Comparison of ENCODE assay signal across 33 cellular contexts in the genomic region with DNA sequence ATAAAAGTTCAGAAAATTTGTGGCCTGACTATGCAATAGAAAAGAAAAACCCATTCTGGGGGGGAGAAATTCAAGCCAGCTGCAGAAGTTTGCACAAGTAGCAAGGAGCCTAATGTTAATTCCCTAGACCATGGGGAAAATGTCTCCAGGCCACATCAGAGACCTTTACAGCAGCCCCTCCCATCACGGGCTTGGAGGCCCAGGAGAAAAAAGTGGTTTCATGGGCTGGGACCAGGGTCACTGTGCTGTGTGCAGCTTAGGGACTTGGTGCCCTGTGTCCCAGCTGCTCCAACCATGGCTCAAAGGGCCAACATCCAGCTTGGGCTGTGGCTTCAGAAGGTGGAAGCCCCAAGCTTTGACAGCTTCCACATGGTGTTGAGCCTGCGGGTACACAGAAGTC. TPM values are rescaled to one million over a fixed set of nuclear protein-coding genes. Genes with fewer than 3 reads are reported as not detected.
"Had no signal": no experiment of that assay in that cellular context is flagged by ENCODE, and none has a peak within 500 bp of the region (broad histone marks: within the 10 kb centered on the region; RNA-seq: fewer than 3 reads in every experiment).

No MANE protein-coding gene starts in this region.

- H3K4me3 Mint-ChIP-seq: T-cell had no signal

- H3K4me3 ChIP-seq: SJCRH30, SK-N-MC had no signal

- H3K27ac ChIP-seq: RWPE1, SJCRH30, SK-N-MC had no signal

- H3K36me3 ChIP-seq: SJCRH30 had no signal

- H3K36me3 Mint-ChIP-seq: T-cell had no signal

- H3K9me3 Mint-ChIP-seq: T-cell had no signal

- ATAC-seq: Panc1, PC-3, Right ventricle myocardium inferior, SK-N-SH treated with all-trans-retinoic acid at 6 μM for 48 hours, T-cell had no signal

- H3K27ac Mint-ChIP-seq: T-cell had no signal

- H3K27me3 ChIP-seq: SJCRH30 had no signal

- H3K27me3 Mint-ChIP-seq: T-cell had no signal

- H3K4me1 ChIP-seq: SJCRH30 had no signal

- H3K9me3 ChIP-seq: SJCRH30 had no signal

- DNase-seq: Karpas-422, MM.1S, MV-4-11, NCI-H1092, NCI-H1105, NCI-H1417 treated with DMSO at 0.1 percent for 48 hours, NCI-H1436 treated with DMSO at 0.1 percent for 48 hours, NCI-H1694 treated with DMSO at 0.1 percent for 48 hours, NCI-H187 treated with DMSO at 0.1 percent for 48 hours, NCI-H2029, NCI-H2081, NCI-H2171 treated with DMSO at 0.1 percent for 48 hours, NCI-H226, NCI-H446 treated with DMSO at 0.1 percent for 48 hours, NCI-H510A, NCI-H524, NCI-H526, NCI-H69, NCI-H748 treated with DMSO at 0.1 percent for 48 hours, NCI-H82, PC-3, SHP77, SIG-M5, SJCRH30, T-cell had no signal

RNA-seq across cellular contexts. Expression of gene IL23R, which starts 42.0 kb away (rescaled TPM):
- total RNA-seq: LHCN-M2, MCF 10A, PC-3, Right ventricle myocardium inferior, RPMI7951, SJCRH30 had no signal
